Comparison of ENCODE assay signal across 1 cellular context in genomic region chr9:132020272-132020671, GRCh38.
TF ChIP-seq lines count a peak whose summit lies in the region.

No MANE protein-coding gene starts in this region.

TF ChIP-seq in H1, 55 proteins besides CTCF, POLR2A, EP300 and RAD21:
- no peak for TF ChIP-seq KDM1A (IDR thresholded peaks at IDR 0.05; ENCODE audit: borderline replicate concordance, low read length)
- no peak for TF ChIP-seq GTF2F1 (IDR thresholded peaks at IDR 0.05; ENCODE audit: borderline replicate concordance, low read depth, low read length)
- no peak for TF ChIP-seq POLR2AphosphoS5 (IDR thresholded peaks at IDR 0.05; ENCODE audit: low read depth, low read length)
- 0 out of 2 replicates have a peak, but pooled peaks have one; percentile 7 for TF ChIP-seq CEBPB (IDR thresholded peaks at IDR 0.05; ENCODE audit: low read depth, low read length)
